9 cellular contexts compared by ENCODE assay signal in the genomic region with DNA sequence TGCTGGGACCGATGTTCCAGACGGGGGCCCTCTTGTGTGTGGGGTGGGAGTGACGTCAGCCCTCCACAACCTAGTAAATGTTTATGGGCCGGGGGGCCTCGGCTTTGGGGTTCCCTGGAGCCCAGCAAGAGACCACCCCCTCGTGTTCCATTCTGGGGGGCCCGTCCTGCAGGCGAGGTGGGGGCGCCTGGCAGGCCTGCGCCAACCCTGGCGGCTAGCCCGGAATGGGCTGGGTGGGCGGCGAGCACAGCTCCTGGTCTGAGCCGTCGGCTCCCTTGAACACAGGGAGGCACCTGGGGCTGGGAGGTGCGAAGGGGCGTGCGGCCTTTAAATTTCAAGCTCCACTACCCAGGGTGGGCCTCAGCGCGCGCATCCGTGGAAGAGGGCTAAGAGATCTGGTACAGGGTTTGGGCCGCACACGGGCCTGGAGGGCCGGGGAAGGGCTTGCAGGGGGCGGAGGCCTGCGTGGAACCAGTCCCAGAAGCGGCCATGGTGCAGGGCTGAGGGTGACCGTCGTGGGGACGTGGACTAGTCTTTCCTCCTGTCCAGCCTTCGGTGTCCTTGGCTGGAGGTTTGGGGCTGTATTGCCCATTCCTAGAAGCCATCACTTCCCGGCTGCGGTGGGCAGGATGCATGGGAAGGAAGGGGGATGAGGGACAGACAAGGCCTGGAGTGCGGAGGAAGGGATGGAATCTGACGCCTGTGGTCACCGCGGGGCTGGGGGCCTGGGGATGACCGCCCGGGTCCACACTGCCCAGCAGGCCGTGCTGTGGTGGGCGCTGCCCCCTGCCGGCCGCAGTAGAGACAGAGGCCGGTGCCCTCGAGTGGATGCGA. TPM values are rescaled to one million over a fixed set of nuclear protein-coding genes. Genes with fewer than 3 reads are reported as not detected.
A peak's percentile ranks its signal among the peaks of the same experiment; 100 is the strongest.
DNase-seq lines count a peak whose midpoint lies in the region; ATAC-seq and TF ChIP-seq lines count a peak whose summit lies in the region.
"Had no signal": no experiment of that assay in that cellular context is flagged by ENCODE, and none has a peak within 500 bp of the region (broad histone marks: within the 10 kb centered on the region; RNA-seq: fewer than 3 reads in every experiment).

No MANE protein-coding gene starts in this region.

- H3K4me3 Mint-ChIP-seq in activated CD4-positive, alpha-beta T cell treated with anti-CD3 and anti-CD28 coated beads for 36 hours = no peak overlapping the region
- H3K4me3 Mint-ChIP-seq in endothelial cell (ENCODE audit: unreplicated experiment) = no peak overlapping the region
- H3K4me3 Mint-ChIP-seq in naive thymus-derived CD8-positive, alpha-beta T cell = no peak overlapping the region
- H3K4me3 Mint-ChIP-seq: activated naive CD8-positive, alpha-beta T cell had no signal

- CTCF ChIA-PET in activated CD4-positive, alpha-beta T cell treated with anti-CD3 and anti-CD28 coated beads for 36 hours (lab: Charles Lee) = interaction anchor here (1.4 to 2.5 kb wide), 2 partner anchors 10 to 88 kb away, joined by 4 to 10 read pairs; no protein-coding TSS in a partner anchor

- H3K36me3 Mint-ChIP-seq in activated CD4-positive, alpha-beta T cell treated with anti-CD3 and anti-CD28 coated beads for 36 hours (ENCODE audit: low read depth) = peaks cover 4% of the 10 kb centered on the region
- no peaks in the 10 kb centered on the region for H3K36me3 Mint-ChIP-seq in endothelial cell (ENCODE audit: low read depth, unreplicated experiment)
- H3K36me3 Mint-ChIP-seq in naive thymus-derived CD8-positive, alpha-beta T cell = peaks cover 0 to 10% (median 0%) of the 10 kb centered on the region in 3 donors
- H3K36me3 Mint-ChIP-seq: activated naive CD8-positive, alpha-beta T cell had no signal

- intact Hi-C loops in activated CD4-positive, alpha-beta T cell treated with anti-CD3 and anti-CD28 coated beads for 36 hours (cut with DNase I, micrococcal nuclease) = loop anchor here in 1 of 2 experiments (1.0 kb wide), 1 partner anchor 88 kb away; no protein-coding TSS in a partner anchor

- no peak overlapping the region for H3K27ac Mint-ChIP-seq in activated CD4-positive, alpha-beta T cell treated with anti-CD3 and anti-CD28 coated beads for 36 hours
- H3K27ac Mint-ChIP-seq in endothelial cell (ENCODE audit: unreplicated experiment) = no peak overlapping the region
- peak overlapping the region in 3 of 10 donors; percentile 25 to 88 (median 52) for H3K27ac Mint-ChIP-seq in naive thymus-derived CD8-positive, alpha-beta T cell
- H3K27ac Mint-ChIP-seq: activated naive CD8-positive, alpha-beta T cell had no signal

- H3K4me1 Mint-ChIP-seq in activated CD4-positive, alpha-beta T cell treated with anti-CD3 and anti-CD28 coated beads for 36 hours = no peaks in the 10 kb centered on the region
- no peaks in the 10 kb centered on the region for H3K4me1 Mint-ChIP-seq in endothelial cell (ENCODE audit: unreplicated experiment)
- peaks cover 0 to 7% (median 4%) of the 10 kb centered on the region in 4 donors for H3K4me1 Mint-ChIP-seq in naive thymus-derived CD8-positive, alpha-beta T cell

- H3K9me3 Mint-ChIP-seq in activated CD4-positive, alpha-beta T cell treated with anti-CD3 and anti-CD28 coated beads for 36 hours (ENCODE audit: low read depth) = no peaks in the 10 kb centered on the region
- H3K9me3 Mint-ChIP-seq in endothelial cell (ENCODE audit: unreplicated experiment) = no peaks in the 10 kb centered on the region
- H3K9me3 Mint-ChIP-seq in naive thymus-derived CD8-positive, alpha-beta T cell = no peaks in the 10 kb centered on the region

- TF ChIP-seq CTCF in endothelial cell (IDR thresholded peaks at IDR 0.05; ENCODE audit: unreplicated experiment) = peak; percentile 73

- H3K27me3 Mint-ChIP-seq in activated CD4-positive, alpha-beta T cell treated with anti-CD3 and anti-CD28 coated beads for 36 hours = peaks cover 2% of the 10 kb centered on the region
- H3K27me3 Mint-ChIP-seq in endothelial cell (ENCODE audit: unreplicated experiment) = peaks cover 7% of the 10 kb centered on the region
- peaks cover 1 to 20% (median 6%) of the 10 kb centered on the region in 5 donors for H3K27me3 Mint-ChIP-seq in naive thymus-derived CD8-positive, alpha-beta T cell
- H3K27me3 Mint-ChIP-seq: activated naive CD8-positive, alpha-beta T cell had no signal

- POLR2A ChIA-PET in activated CD4-positive, alpha-beta T cell treated with anti-CD3 and anti-CD28 coated beads for 36 hours (lab: Charles Lee) = interaction anchor here (1.0 kb wide), 1 partner anchor 12 kb away, joined by 3 read pairs; no protein-coding TSS in a partner anchor
- POLR2A ChIA-PET in naive thymus-derived CD8-positive, alpha-beta T cell (lab: Charles Lee) = interaction anchor here (1.0 to 4.7 kb wide), 2 partner anchors 11 to 88 kb away, joined by 4 to 26 read pairs; partner anchors contain the start of genes NDUFA11 and VMAC

- ATAC-seq in activated CD4-positive, alpha-beta T cell treated with anti-CD3 and anti-CD28 coated beads for 36 hours = peak; percentile 57
- ATAC-seq in naive thymus-derived CD8-positive, alpha-beta T cell = peak; percentile 51 to 60
- no peak for ATAC-seq in HG03135 (IDR thresholded peaks at IDR 0.05; ENCODE audit: unreplicated experiment)

- DNase-seq in activated CD4-positive, alpha-beta T cell treated with anti-CD3 and anti-CD28 coated beads for 36 hours = peak; percentile 47
- DNase-seq in activated CD4-positive, alpha-beta T cell treated with anti-CD3 and anti-CD28 coated beads, Interleukin-2, amount 50 U/mL, for 4 hours = no peak
- DNase-seq in OCI-M1 (lab: John Stamatoyannopoulos, UW) (peak; percentile 20), endothelial cell (ENCODE audit: low spot score) (peak; percentile 73), SIG-M5 (lab: John Stamatoyannopoulos, UW) (no peak), SIG-M5 treated with dmso at 0.1 percent for 504 hours (lab: John Stamatoyannopoulos, UW; ENCODE audit: unreplicated experiment) (no peak)
- peak in 1 of 10 donors; percentile 17 for DNase-seq in naive thymus-derived CD8-positive, alpha-beta T cell

RNA-seq across cellular contexts. Expression of gene NDUFA11, which starts 11.4 kb away (rescaled TPM):
- total RNA-seq in activated CD4-positive, alpha-beta T cell treated with anti-CD3 and anti-CD28 coated beads for 36 hours = 100 to 1,000 TPM; 175 to 213 TPM
- 211 TPM for total RNA-seq in endothelial cell (ENCODE audit: unreplicated experiment)
- total RNA-seq in naive thymus-derived CD8-positive, alpha-beta T cell = 100 to 1,000 TPM; 116 to 131 TPM
- polyA plus RNA-seq in naive thymus-derived CD8-positive, alpha-beta T cell = 100 to 1,000 TPM; 374 to 404 (median 395) TPM

RNA-seq across cellular contexts. Expression of gene VMAC, which starts 12.5 kb away (rescaled TPM):
- 1 to 10 TPM; 2.3 to 2.8 TPM for total RNA-seq in activated CD4-positive, alpha-beta T cell treated with anti-CD3 and anti-CD28 coated beads for 36 hours
- 8.9 TPM for total RNA-seq in endothelial cell (ENCODE audit: unreplicated experiment)
- 10 to 100 TPM; 32.7 to 34.5 TPM for total RNA-seq in naive thymus-derived CD8-positive, alpha-beta T cell
- 1 to 10 TPM; 6.2 to 8.4 (median 7.0) TPM for polyA plus RNA-seq in naive thymus-derived CD8-positive, alpha-beta T cell

RNA-seq across cellular contexts. Expression of gene FUT5, which starts 21.8 kb away (rescaled TPM):
- under 1 TPM in 1 of 2 experiments, not detected in 1; 0.09 TPM for total RNA-seq in activated CD4-positive, alpha-beta T cell treated with anti-CD3 and anti-CD28 coated beads for 36 hours
- total RNA-seq in endothelial cell (ENCODE audit: unreplicated experiment) = not detected
- total RNA-seq in naive thymus-derived CD8-positive, alpha-beta T cell = under 1 TPM; 0.34 to 0.38 TPM
- polyA plus RNA-seq in naive thymus-derived CD8-positive, alpha-beta T cell = under 1 TPM in 1 of 3 donors, not detected in 2; 0.10 TPM

RNA-seq across cellular contexts. Expression of gene CAPS, which starts 21.9 kb away (rescaled TPM):
- total RNA-seq in activated CD4-positive, alpha-beta T cell treated with anti-CD3 and anti-CD28 coated beads for 36 hours = 1 to 10 TPM; 2.2 to 2.7 TPM
- 9.3 TPM for total RNA-seq in endothelial cell (ENCODE audit: unreplicated experiment)
- 10 to 100 TPM; 55.9 to 58.3 TPM for total RNA-seq in naive thymus-derived CD8-positive, alpha-beta T cell
- 1 to 10 TPM; 1.3 to 2.8 (median 2.0) TPM for polyA plus RNA-seq in naive thymus-derived CD8-positive, alpha-beta T cell

RNA-seq across cellular contexts. Expression of gene FUT3, which starts 40.9 kb away (rescaled TPM):
- total RNA-seq in activated CD4-positive, alpha-beta T cell treated with anti-CD3 and anti-CD28 coated beads for 36 hours = not detected
- total RNA-seq in endothelial cell (ENCODE audit: unreplicated experiment) = 1.4 TPM
- total RNA-seq in naive thymus-derived CD8-positive, alpha-beta T cell = under 1 TPM in 1 of 2 experiments, not detected in 1; 0.16 TPM
- polyA plus RNA-seq in naive thymus-derived CD8-positive, alpha-beta T cell = not detected

Comparison
In these comparisons a context has a peak if more than half of its experiments do, and no peak if none do; other contexts are left out.
1. DNase-seq: peak in activated CD4-positive, alpha-beta T cell treated with anti-CD3 and anti-CD28 coated beads for 36 hours (single experiment), OCI-M1 (single experiment) and endothelial cell (single experiment); none in activated CD4-positive, alpha-beta T cell treated with anti-CD3 and anti-CD28 coated beads, Interleukin-2, amount 50 U/mL, for 4 hours (0 of 2), SIG-M5 (single experiment) and SIG-M5 treated with dmso at 0.1 percent for 504 hours (single experiment).